Comparison of ENCODE assay signal across 8 cellular contexts in genomic region chr10:28677889-28678686, GRCh38. TPM values are rescaled to one million over a fixed set of nuclear protein-coding genes. Genes with fewer than 3 reads are reported as not detected.
DNase-seq lines count a peak whose midpoint lies in the region; ATAC-seq and TF ChIP-seq lines count a peak whose summit lies in the region.

No MANE protein-coding gene starts in this region.

- TF ChIP-seq RAD21 in Ishikawa (IDR thresholded peaks at IDR 0.05; ENCODE audit: low read depth), result no peak

- H2AFZ ChIP-seq in Karpas-422 (ENCODE audit: low read length), result no peak overlapping the region

- no peaks in the 10 kb centered on the region for H3K36me3 Mint-ChIP-seq in activated T-cell treated with anti-CD3 and anti-CD28 coated beads, Interleukin-2, amount 50 U/mL, for 4 hours (ENCODE audit: insufficient read depth)
- peaks cover 19% of the 10 kb centered on the region for H3K36me3 Mint-ChIP-seq in nephron (ENCODE audit: low read depth)

- no peak overlapping the region for H3K9ac ChIP-seq in Karpas-422 (ENCODE audit: low read length)

- TF ChIP-seq CTCF in GM12875 (IDR thresholded peaks at IDR 0.05; ENCODE audit: borderline replicate concordance, insufficient read depth, low read depth, low read length), result 0 out of 2 replicates have a peak, but pooled peaks have one; percentile 1
- no peak for TF ChIP-seq CTCF in fibroblast of pulmonary artery (IDR thresholded peaks at IDR 0.05; ENCODE audit: low read length, missing control alignments)
- no peak for TF ChIP-seq CTCF in nephron (IDR thresholded peaks at IDR 0.05; ENCODE audit: unreplicated experiment in 3 of 3)

- H3K79me2 ChIP-seq in Karpas-422 (ENCODE audit: low read length), result no peaks in the 10 kb centered on the region

- TF ChIP-seq EP300 in Ishikawa (IDR thresholded peaks at IDR 0.05; ENCODE audit: borderline replicate concordance), result no peak

- no peaks in the 10 kb centered on the region for H3K4me1 ChIP-seq in Karpas-422 (ENCODE audit: low read length)

- no peaks in the 10 kb centered on the region for H3K9me3 ChIP-seq in Karpas-422 (ENCODE audit: low read length)

- H3K9me2 ChIP-seq in Karpas-422 (replicated peaks; ENCODE audit: insufficient read depth, low read length), result no peaks in the 10 kb centered on the region

- peaks cover 70% of the 10 kb centered on the region for H3K27me3 Mint-ChIP-seq in activated T-cell treated with anti-CD3 and anti-CD28 coated beads, Interleukin-2, amount 50 U/mL, for 4 hours (ENCODE audit: low read depth)
- peaks cover 27% of the 10 kb centered on the region for H3K27me3 Mint-ChIP-seq in nephron (ENCODE audit: low read depth)

- no peaks in the 10 kb centered on the region for H3K27me3 ChIP-seq in Karpas-422 (ENCODE audit: low read length)

- peak; percentile 10 for DNase-seq in activated T-cell treated with anti-CD3 and anti-CD28 coated beads, Interleukin-2, amount 50 U/mL, for 4 hours
- DNase-seq in fibroblast of pulmonary artery (ENCODE audit: low read depth) (peak; percentile 25), NCI-H524 treated with DMSO at 0.1 percent for 48 hours (lab: John Stamatoyannopoulos, UW) (no peak), Karpas-422 (no peak), cerebellum (ENCODE audit: low spot score) (no peak)

- no peaks in the 10 kb centered on the region for H4K20me1 ChIP-seq in Karpas-422 (ENCODE audit: insufficient read depth, low read depth, low read length)

- H3K36me3 ChIP-seq in Karpas-422 (ENCODE audit: insufficient read depth, low read length), result no peaks in the 10 kb centered on the region

- peak; percentile 4 to 6 for ATAC-seq in activated T-cell treated with anti-CD3 and anti-CD28 coated beads, Interleukin-2, amount 50 U/mL, for 4 hours

- no peaks in the 10 kb centered on the region for H3K9me3 Mint-ChIP-seq in activated T-cell treated with anti-CD3 and anti-CD28 coated beads, Interleukin-2, amount 50 U/mL, for 4 hours
- H3K9me3 Mint-ChIP-seq in nephron, result no peaks in the 10 kb centered on the region

- peak overlapping the region; percentile 60 to 94 (median 83) for H3K27ac Mint-ChIP-seq in nephron

- H3K4me3 ChIP-seq in GM12875 (ENCODE audit: low read depth, low read length) (no peak overlapping the region), fibroblast of pulmonary artery (replicated peaks; ENCODE audit: low read depth, low read length) (peak overlapping the region; percentile 75), Karpas-422 (ENCODE audit: low read length) (no peak overlapping the region)

- no peak overlapping the region for H3K27ac ChIP-seq in Karpas-422 (ENCODE audit: low read length)

- peaks cover 22% of the 10 kb centered on the region for H3K4me1 Mint-ChIP-seq in activated T-cell treated with anti-CD3 and anti-CD28 coated beads, Interleukin-2, amount 50 U/mL, for 4 hours (ENCODE audit: low read depth)
- H3K4me1 Mint-ChIP-seq in nephron, result peaks cover 27% of the 10 kb centered on the region

- H3K4me2 ChIP-seq in Karpas-422 (ENCODE audit: low read depth, low read length, poor library complexity, severe bottlenecking), result no peak overlapping the region

- peak overlapping the region; percentile 73 for H3K4me3 Mint-ChIP-seq in activated T-cell treated with anti-CD3 and anti-CD28 coated beads, Interleukin-2, amount 50 U/mL, for 4 hours
- H3K4me3 Mint-ChIP-seq in nephron, result peak overlapping the region; percentile 94 to 97 (median 97)

TF ChIP-seq in Ishikawa, 13 proteins besides CTCF, POLR2A, EP300 and RAD21:
- peak; percentile 23; the same call in 1 of the 2 replicates for TF ChIP-seq MAX (IDR thresholded peaks at IDR 0.05)
- no peak for TF ChIP-seq YY1 (IDR thresholded peaks at IDR 0.05; ENCODE audit: low read depth)

RNA-seq across cellular contexts. Expression of gene BAMBI, which starts 0.8 kb away (rescaled TPM):
- total RNA-seq in activated T-cell treated with anti-CD3 and anti-CD28 coated beads, Interleukin-2, amount 50 U/mL, for 4 hours, result 1 to 10 TPM; 1.1 to 1.2 (median 1.1) TPM
- total RNA-seq in Karpas-422 (2014; rRNA removed; shearing (Covaris generic); ENCODE audit: low replicate concordance), result not detected in 2 replicates
- 4.1 TPM for total RNA-seq in cerebellum

Comparison
In these comparisons a context has a peak if more than half of its experiments do, and no peak if none do; other contexts are left out.
1. DNase-seq: peak in activated T-cell treated with anti-CD3 and anti-CD28 coated beads, Interleukin-2, amount 50 U/mL, for 4 hours (single experiment) and fibroblast of pulmonary artery (single experiment); none in NCI-H524 treated with DMSO at 0.1 percent for 48 hours (single experiment), Karpas-422 (single experiment) and cerebellum (single experiment).